In genomic region chr7:111561909-111562732, GRCh38 we compare ENCODE assay signal across 8 cellular contexts. TPM values are rescaled to one million over a fixed set of nuclear protein-coding genes. Genes with fewer than 3 reads are reported as not detected.
DNase-seq lines count a peak whose midpoint lies in the region; ATAC-seq and TF ChIP-seq lines count a peak whose summit lies in the region.

IMMP2L (minus strand) TSS chr7:111562492.

- WGBS in GM23248 (ENCODE audit: low coverage in 1 of 2, low lambda C conversion rate in 2 of 2, missing lambda C conversion rate in 2 of 2), 2 experiments = 1 to 2% methylated on average over 27 to 70 of the region's 83 CpGs

- H3K36me3 ChIP-seq in GM23248 (ENCODE audit: low read depth) (no peaks in the 10 kb centered on the region), RWPE2 (ENCODE audit: low read depth) (peaks cover 24% of the 10 kb centered on the region), neural cell (ENCODE audit: insufficient read depth, low read length) (no peaks in the 10 kb centered on the region)

- H3K4me2 ChIP-seq in GM23248 (ENCODE audit: unreplicated experiment) (peak within 1 kb of the TSS; percentile 73), neural cell (ENCODE audit: low read length) (peak within 1 kb of the TSS; percentile 56)

- H3K9me2 ChIP-seq in GM23248 (ENCODE audit: insufficient read depth) (no peaks in the 10 kb centered on the region), neural cell (ENCODE audit: insufficient read depth, low read length) (no peaks in the 10 kb centered on the region)

- peak within 1 kb of the TSS; percentile 83 for H3K4me3 ChIP-seq in GM23248
- H3K4me3 ChIP-seq in RWPE2 (ENCODE audit: severe bottlenecking) = peak within 1 kb of the TSS; percentile 85
- H3K4me3 ChIP-seq in fibroblast of the aortic adventitia (ENCODE audit: low read depth, low read length) = peak within 1 kb of the TSS; percentile 75
- H3K4me3 ChIP-seq in neural cell (ENCODE audit: low read length) = peak within 1 kb of the TSS; percentile 81

- no peaks in the 10 kb centered on the region for H3K9me3 ChIP-seq in GM23248 (ENCODE audit: low read depth)
- H3K9me3 ChIP-seq in RWPE2 (ENCODE audit: severe bottlenecking) = no peaks in the 10 kb centered on the region
- no peaks in the 10 kb centered on the region for H3K9me3 ChIP-seq in neural cell (ENCODE audit: low read length)

- in situ Hi-C loops in GM23248 (cut with MboI) = no loop called here

- H3K4me3 Mint-ChIP-seq in stimulated activated naive CD8-positive, alpha-beta T cell treated with anti-CD3 and anti-CD28 coated beads, Interleukin-15, Interleukin-2, amounts not matched to agents 100 ng/mL and 50 ng/mL, for 24 hours = peak within 1 kb of the TSS; percentile 95

- H3K27me3 ChIP-seq in GM23248 (replicated peaks; ENCODE audit: insufficient read depth) (no peaks in the 10 kb centered on the region), RWPE2 (ENCODE audit: insufficient read depth, poor library complexity, severe bottlenecking) (no peaks in the 10 kb centered on the region), neural cell (ENCODE audit: insufficient read depth, low read depth, low read length) (no peaks in the 10 kb centered on the region)

- H3K9me3 Mint-ChIP-seq in stimulated activated naive CD8-positive, alpha-beta T cell treated with anti-CD3 and anti-CD28 coated beads, Interleukin-15, Interleukin-2, amounts not matched to agents 100 ng/mL and 50 ng/mL, for 24 hours = no peaks in the 10 kb centered on the region

- H3K27me3 Mint-ChIP-seq in stimulated activated naive CD8-positive, alpha-beta T cell treated with anti-CD3 and anti-CD28 coated beads, Interleukin-15, Interleukin-2, amounts not matched to agents 100 ng/mL and 50 ng/mL, for 24 hours = peaks cover 13% of the 10 kb centered on the region

- no peak within 1 kb of the TSS for H3K27ac ChIP-seq in GM23248
- peak within 1 kb of the TSS; percentile 55 for H3K27ac ChIP-seq in RWPE2 (ENCODE audit: poor library complexity, severe bottlenecking)
- no peak within 1 kb of the TSS for H3K27ac ChIP-seq in neural cell (ENCODE audit: low read length)

- peak; percentile 65 for TF ChIP-seq RAD21 in neural cell (conservative IDR thresholded peaks at IDR 0.05)

- TF ChIP-seq CTCF in RWPE2 (IDR thresholded peaks at IDR 0.05; ENCODE audit: poor library complexity, severe bottlenecking) = peak; percentile 50
- TF ChIP-seq CTCF in fibroblast of the aortic adventitia (IDR thresholded peaks at IDR 0.05; ENCODE audit: insufficient read depth, low read length) = peak; percentile 45
- peak; percentile 68 for TF ChIP-seq CTCF in neural cell (IDR thresholded peaks at IDR 0.05; ENCODE audit: poor library complexity, severe bottlenecking)

- DNase-seq in ELF-1 (ENCODE audit: low read depth, low spot score) (peak; percentile 89), GM23248 (peak; percentile 92), Kasumi-1 (lab: John Stamatoyannopoulos, UW) (peak; percentile 65 to 74), RWPE2 (ENCODE audit: low spot score) (peak; percentile 76), fibroblast of the aortic adventitia (ENCODE audit: low read depth) (peak; percentile 76)
- peak; percentile 89 for DNase-seq in activated effector memory CD4-positive, alpha-beta T cell treated with Interleukin-2 at 50 U/mL for 16 hours

- H3K9ac ChIP-seq in GM23248 = peak within 1 kb of the TSS; percentile 79
- H3K9ac ChIP-seq in neural cell (ENCODE audit: low read length) = peak within 1 kb of the TSS; percentile 72

- H2AFZ ChIP-seq in GM23248 (peak within 1 kb of the TSS; percentile 95), neural cell (ENCODE audit: low read depth, low read length) (peak within 1 kb of the TSS; percentile 77)

- H4K20me1 ChIP-seq in GM23248 (ENCODE audit: insufficient read depth) (no peaks in the 10 kb centered on the region), neural cell (ENCODE audit: insufficient read depth) (no peaks in the 10 kb centered on the region)

- peaks cover 31% of the 10 kb centered on the region for H3K36me3 Mint-ChIP-seq in stimulated activated naive CD8-positive, alpha-beta T cell treated with anti-CD3 and anti-CD28 coated beads, Interleukin-15, Interleukin-2, amounts not matched to agents 100 ng/mL and 50 ng/mL, for 24 hours (ENCODE audit: low read depth)

- H3K27ac Mint-ChIP-seq in stimulated activated naive CD8-positive, alpha-beta T cell treated with anti-CD3 and anti-CD28 coated beads, Interleukin-15, Interleukin-2, amounts not matched to agents 100 ng/mL and 50 ng/mL, for 24 hours = peak within 1 kb of the TSS; percentile 96

- no peak for TF ChIP-seq EP300 in neural cell (conservative IDR thresholded peaks at IDR 0.05; ENCODE audit: poor library complexity, severe bottlenecking)

- H3K79me2 ChIP-seq in GM23248 (ENCODE audit: insufficient read depth) (no peaks in the 10 kb centered on the region), neural cell (replicated peaks; ENCODE audit: insufficient read depth, low read length) (no peaks in the 10 kb centered on the region)

- H3F3A ChIP-seq in GM23248 (ENCODE audit: insufficient read depth) (no peaks in the 10 kb centered on the region), neural cell (ENCODE audit: insufficient read depth, low read length, poor library complexity, severe bottlenecking) (no peaks in the 10 kb centered on the region)

- peaks cover 6% of the 10 kb centered on the region; the same call in 1 of the 2 replicates for H3K4me1 ChIP-seq in GM23248 (ENCODE audit: insufficient read depth)
- H3K4me1 ChIP-seq in RWPE2 (ENCODE audit: insufficient read depth, poor library complexity, severe bottlenecking) = peaks cover 12% of the 10 kb centered on the region

- peak; percentile 86 for ATAC-seq in RWPE2 (ENCODE audit: low read depth)

- H3K4me1 Mint-ChIP-seq in stimulated activated naive CD8-positive, alpha-beta T cell treated with anti-CD3 and anti-CD28 coated beads, Interleukin-15, Interleukin-2, amounts not matched to agents 100 ng/mL and 50 ng/mL, for 24 hours (ENCODE audit: low read depth) = peaks cover 37% of the 10 kb centered on the region

TF ChIP-seq in neural cell, 6 proteins besides CTCF, POLR2A, EP300 and RAD21:
- TF ChIP-seq REST (IDR thresholded peaks at IDR 0.05; ENCODE audit: borderline replicate concordance) (no peak), SMC3 (conservative IDR thresholded peaks at IDR 0.05; ENCODE audit: poor library complexity) (peak; percentile 58), MXI1 (conservative IDR thresholded peaks at IDR 0.05; ENCODE audit: poor library complexity, severe bottlenecking) (peak; percentile 92), EZH2 (IDR thresholded peaks at IDR 0.05; ENCODE audit: borderline replicate concordance, insufficient read depth, low read length, poor library complexity, severe bottlenecking) (no peak), POLR2AphosphoS5 (IDR thresholded peaks at IDR 0.05) (peak; percentile 25)

RNA-seq across cellular contexts. Expression of gene IMMP2L, which starts in this region (rescaled TPM):
- 3.9 and 10.4 TPM in 2 replicates for total RNA-seq in GM23248 (2014; rRNA removed; shearing (Covaris generic))
- polyA plus RNA-seq in GM23248 (2016; fragmentation: Nextera tagmentation; extraction: Ambion mirVana) = 10.1 and 12.7 TPM in 2 replicates
- 9.9 and 24.1 TPM in 2 replicates for total RNA-seq in fibroblast of the aortic adventitia (ENCODE audit: low replicate concordance)
- polyA plus RNA-seq in neural cell = 7.6 and 9.7 TPM in 2 replicates
- 8.8 and 10.0 TPM in 2 replicates for polyA minus RNA-seq in neural cell
